ENCODE assay signal across 8 cellular contexts in the genomic region with DNA sequence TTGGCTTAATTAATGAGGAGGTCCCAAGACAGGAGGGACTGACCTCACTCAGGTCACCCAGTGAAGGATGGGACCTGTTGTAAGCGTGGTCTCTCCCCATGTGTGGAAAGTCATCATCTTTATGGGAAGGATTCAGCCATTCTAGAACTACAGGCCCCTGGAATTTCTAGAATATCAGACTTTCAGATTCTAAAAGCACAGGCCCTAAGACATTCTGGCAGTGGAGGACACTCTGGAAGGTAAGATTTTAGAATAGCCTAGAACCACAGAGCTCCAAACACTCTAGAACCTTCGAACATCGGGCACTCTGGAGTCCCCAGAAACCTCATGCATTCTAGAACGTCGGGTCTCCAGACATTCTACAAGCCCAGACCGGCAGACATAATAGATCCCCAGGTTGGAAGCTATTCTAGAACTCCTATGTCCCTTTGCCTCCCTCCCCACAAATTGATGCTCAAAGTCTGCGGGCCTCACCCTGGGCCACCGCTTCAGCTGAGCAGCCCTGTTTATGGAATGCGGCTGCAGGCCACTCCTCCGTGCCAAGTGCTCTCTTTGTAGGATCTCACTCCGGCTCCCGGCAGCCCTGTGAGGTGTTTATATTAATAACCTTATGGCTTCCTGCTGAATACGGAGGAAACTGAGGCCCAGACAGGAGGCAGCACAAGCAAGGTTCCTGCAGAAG. TPM values are rescaled to one million over a fixed set of nuclear protein-coding genes. Genes with fewer than 3 reads are reported as not detected.
DNase-seq lines count a peak whose midpoint lies in the region; ATAC-seq and TF ChIP-seq lines count a peak whose summit lies in the region.

No MANE protein-coding gene starts in this region.

- H3K36me3 Mint-ChIP-seq in T-helper 17 cell (ENCODE audit: low read depth) = peaks cover 2% of the 10 kb centered on the region

- ATAC-seq in T-helper 17 cell (no peak), right cardiac atrium (no peak)

- no peaks in the 10 kb centered on the region for H3K27me3 ChIP-seq in right cardiac atrium (ENCODE audit: control insufficient read depth, insufficient read depth)

- H3K27ac ChIP-seq in right cardiac atrium (ENCODE audit: low read length) = no peak overlapping the region
- peak overlapping the region in 10 of 21 experiments; percentile 14 to 63 (median 44) for H3K27ac ChIP-seq in skin epidermis
- no peak overlapping the region for H3K27ac ChIP-seq in RWPE1

- H3K4me3 ChIP-seq in right cardiac atrium (ENCODE audit: low read length) = peak overlapping the region; percentile 52
- H3K4me3 ChIP-seq in skin epidermis = peak overlapping the region; percentile 27 to 50 (median 45)

- CTCF ChIA-PET in RWPE1 (lab: Yijun Ruan, JAX) = interaction anchor here (0.5 kb wide), 1 partner anchor 88 kb away, joined by 7 read pairs; no protein-coding TSS in a partner anchor

- no peak for TF ChIP-seq CTCF in RWPE1 (conservative IDR thresholded peaks at IDR 0.05; ENCODE audit: low read depth)

- H3K27ac Mint-ChIP-seq in T-helper 17 cell = peak overlapping the region; percentile 32

- peaks cover 53% of the 10 kb centered on the region for H3K27me3 Mint-ChIP-seq in T-helper 17 cell

- intact Hi-C loops in right cardiac atrium (cut with DNase I) = no loop called here

- 34% methylated on average over 13 of the region's 13 CpGs for WGBS in right cardiac atrium

- peak; percentile 29 for DNase-seq in NCI-H2171 (lab: John Stamatoyannopoulos, UW)
- no peak for DNase-seq in NCI-H2171 treated with DMSO at 0.1 percent for 48 hours (lab: John Stamatoyannopoulos, UW)
- DNase-seq in T-helper 17 cell = no peak
- no peak for DNase-seq in right cardiac atrium
- no peak for DNase-seq in RWPE1 (ENCODE audit: low spot score)
- DNase-seq in NCI-H2081 treated with DMSO at 0.1 percent for 48 hours (lab: John Stamatoyannopoulos, UW) = no peak
- DNase-seq in DMS 273 treated with DMSO at 0.1 percent for 48 hours (lab: John Stamatoyannopoulos, UW) = no peak

- POLR2A ChIA-PET in RWPE1 (lab: Yijun Ruan, JAX; ENCODE audit: low non-redundant PET) = interaction anchor here (0.6 kb wide), 1 partner anchor 909 kb away, joined by 6 read pairs; no protein-coding TSS in a partner anchor

- H3K9me3 ChIP-seq in T-helper 17 cell (ENCODE audit: control insufficient read depth, low read length, poor library complexity, severe bottlenecking) = no peaks in the 10 kb centered on the region
- no peaks in the 10 kb centered on the region for H3K9me3 ChIP-seq in right cardiac atrium (ENCODE audit: control insufficient read depth, low read length)

- peak overlapping the region; percentile 92 for H3K4me3 Mint-ChIP-seq in T-helper 17 cell

- H3K4me1 ChIP-seq in right cardiac atrium (ENCODE audit: control insufficient read depth, insufficient read depth, low read length) = no peaks in the 10 kb centered on the region

- H3K4me1 Mint-ChIP-seq in T-helper 17 cell = peaks cover 8% of the 10 kb centered on the region

RNA-seq across cellular contexts. Expression of a gene that starts 1.9 kb away (rescaled TPM):
- total RNA-seq in T-helper 17 cell (not detected), right cardiac atrium (not detected)
- not detected for polyA plus RNA-seq in right cardiac atrium

RNA-seq across cellular contexts. Expression of a gene that starts 11.7 kb away (rescaled TPM):
- not detected for total RNA-seq in T-helper 17 cell
- under 1 TPM in 2 of 4 donors, not detected in 2; 0.54 to 0.82 TPM for total RNA-seq in right cardiac atrium
- 0.18 TPM for polyA plus RNA-seq in right cardiac atrium

RNA-seq across cellular contexts. Expression of a gene that starts 19.5 kb away (rescaled TPM):
- not detected for total RNA-seq in T-helper 17 cell
- not detected for total RNA-seq in right cardiac atrium
- polyA plus RNA-seq in right cardiac atrium = not detected

RNA-seq across cellular contexts. Expression of a gene that starts 38.0 kb away (rescaled TPM):
- not detected for total RNA-seq in T-helper 17 cell
- total RNA-seq in right cardiac atrium = not detected
- polyA plus RNA-seq in right cardiac atrium = not detected

RNA-seq across cellular contexts. Expression of a gene that starts 45.0 kb away (rescaled TPM):
- total RNA-seq in T-helper 17 cell (not detected), right cardiac atrium (not detected)
- polyA plus RNA-seq in right cardiac atrium = not detected
